Comparison of ENCODE assay signal across 27 cellular contexts in the genomic region with DNA sequence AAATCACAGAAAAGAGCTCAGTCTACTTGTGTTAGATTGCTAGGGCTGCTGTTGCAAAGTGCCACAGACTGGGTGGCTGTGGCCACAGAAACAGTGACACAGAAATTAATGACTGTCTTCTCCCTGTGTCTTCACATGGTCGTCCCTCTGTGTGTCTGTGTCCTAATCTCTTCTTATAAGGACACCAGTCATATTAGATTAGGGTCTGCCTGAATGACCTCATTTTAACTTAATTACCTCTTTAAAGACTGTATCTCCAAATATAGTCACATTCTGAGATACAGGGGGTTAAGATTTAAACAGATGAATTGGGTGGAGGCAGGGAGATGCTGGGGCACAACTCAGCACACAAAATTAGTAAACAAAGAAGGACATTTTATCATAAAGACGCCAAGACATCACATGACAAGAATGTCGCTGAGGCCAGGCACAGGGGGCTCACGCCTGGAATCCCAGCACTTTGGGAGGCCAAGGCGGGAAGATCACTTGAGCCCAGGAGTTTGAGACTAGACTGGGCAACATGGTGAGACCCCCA.
"Had no signal": no experiment of that assay in that cellular context is flagged by ENCODE, and none has a peak within 500 bp of the region (broad histone marks: within the 10 kb centered on the region; RNA-seq: fewer than 3 reads in every experiment).

No MANE protein-coding gene starts in this region.

- H3K27ac ChIP-seq: ascending aorta, body of pancreas, coronary artery, Peyer's patch, RWPE1, SJSA1 had no signal

- H3K36me3 ChIP-seq: ascending aorta, MG63, Peyer's patch, SJSA1 had no signal

- H3K9me3 ChIP-seq: ascending aorta, body of pancreas, MG63, Peyer's patch, SJSA1 had no signal

- H3K27me3 ChIP-seq: ascending aorta, body of pancreas, MG63, Peyer's patch, SJSA1 had no signal

- ATAC-seq: activated CD8-positive, alpha-beta memory T cell treated with anti-CD3 and anti-CD28 coated beads, Interleukin-2, amount 10 ng/mL, durations not matched to agents 7 days and 5 days; activated naive CD4-positive, alpha-beta T cell treated with anti-CD3 and anti-CD28 coated beads, Interleukin-2, amount 50 U/mL, for 72 hours; activated naive CD8-positive, alpha-beta T cell treated with anti-CD3 and anti-CD28 coated beads, Interleukin-2, amount 50 U/mL, for 24 hours; activated T-cell treated with anti-CD3 and anti-CD28 coated beads, Interleukin-2, amount 50 U/mL, for 4 hours; body of pancreas had no signal

- DNase-seq: activated B cell treated with CpG ODN at 0.5 μM for 24 hours; activated CD4-positive, alpha-beta T cell treated with anti-CD3 and anti-CD28 coated beads for 1 hour; activated CD4-positive, alpha-beta T cell treated with anti-CD3 and anti-CD28 coated beads, Interleukin-2, amount 10 ng/mL, durations not matched to agents 24 days and 14 days; activated CD4-positive, alpha-beta T cell treated with anti-CD3 and anti-CD28 coated beads, Interleukin-2, amount 50 U/mL, for 48 hours; activated CD8-positive, alpha-beta memory T cell treated with anti-CD3 and anti-CD28 coated beads, Interleukin-2, amount 10 ng/mL, durations not matched to agents 7 days and 5 days; activated effector memory CD4-positive, alpha-beta T cell treated with anti-CD3 and anti-CD28 coated beads, Interleukin-2, amount 50 U/mL, for 16 hours; activated naive CD4-positive, alpha-beta T cell treated with Interleukin-2 at 50 U/mL for 16 hours; activated naive CD8-positive, alpha-beta T cell treated with anti-CD3 and anti-CD28 coated beads, Interleukin-2, amount 50 U/mL, for 24 hours; activated T-cell treated with anti-CD3 and anti-CD28 coated beads, Interleukin-2, amount 50 U/mL, for 4 hours; amniotic stem cell; body of pancreas; central memory CD4-positive, alpha-beta T cell; MG63; NCI-H1105; NCI-H1436 treated with DMSO at 0.1 percent for 48 hours; NCI-H187 treated with DMSO at 0.1 percent for 48 hours; NCI-H2081 treated with DMSO at 0.1 percent for 48 hours; NCI-H446 treated with DMSO at 0.1 percent for 48 hours; NCI-H526; NCI-H774; Peyer's patch; Right ventricle myocardium superior had no signal

- H3K4me3 ChIP-seq: ascending aorta, body of pancreas, coronary artery, MG63, Peyer's patch, SJSA1 had no signal

- H3K4me1 ChIP-seq: ascending aorta, body of pancreas, Peyer's patch, SJSA1 had no signal
